Comparison of ENCODE assay signal across 1 cellular context in the genomic region with DNA sequence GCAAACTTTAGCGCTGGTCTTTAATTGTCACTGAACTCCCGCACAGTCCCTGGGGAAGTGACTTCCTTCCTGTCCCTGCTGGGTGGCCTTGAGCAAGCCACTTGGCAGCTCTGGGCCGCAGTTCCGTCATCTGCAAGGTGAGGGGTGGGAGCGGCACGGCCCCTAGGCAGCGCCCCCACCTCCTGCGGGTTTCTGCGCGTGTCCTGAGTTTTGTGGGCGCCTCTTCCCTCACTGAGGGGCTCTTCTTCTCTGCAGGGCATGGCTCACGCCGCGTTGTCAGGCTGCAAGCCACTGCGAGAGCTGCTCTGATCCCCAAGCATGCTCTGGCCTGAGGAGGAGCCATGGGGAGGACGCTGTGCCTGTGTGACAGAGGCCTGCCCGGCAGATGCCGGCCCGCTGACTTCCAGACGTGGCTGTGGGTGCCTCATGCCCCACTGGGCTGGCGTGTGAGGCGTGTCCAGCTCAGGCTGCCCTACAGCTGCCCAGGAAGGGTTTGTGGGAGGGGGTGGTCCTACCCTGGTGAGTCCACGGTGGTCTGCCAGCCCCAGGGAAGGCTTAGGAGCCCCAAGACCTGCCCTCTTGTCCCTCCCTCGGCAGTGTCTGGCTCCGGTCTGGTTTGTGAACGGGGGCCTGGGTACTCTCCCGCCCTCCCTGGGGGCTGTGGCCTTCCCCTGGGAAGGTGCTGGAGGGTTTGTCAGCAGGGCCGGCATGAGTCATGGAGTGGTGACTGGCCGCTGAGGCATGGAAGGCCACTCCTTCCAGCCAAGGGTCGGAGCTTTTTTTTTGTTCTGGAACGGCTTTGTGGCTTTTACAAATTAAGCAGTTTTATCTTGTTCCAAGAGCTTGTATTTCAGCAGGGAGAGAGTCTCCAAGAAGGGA.
TF ChIP-seq lines count a peak whose summit lies in the region.

No MANE protein-coding gene starts in this region.

TF ChIP-seq in K562, 482 proteins besides CTCF, POLR2A, EP300 and RAD21 (continues in another document):
- TF ChIP-seq XRCC4 (IDR thresholded peaks at IDR 0.05; ENCODE audit: extremely low read depth, insufficient read depth, insufficient read length), result no peak
- TF ChIP-seq NFXL1 (CRISPR knock-in tag; IDR thresholded peaks at IDR 0.05), result no peak
- TF ChIP-seq, protein P1, sequence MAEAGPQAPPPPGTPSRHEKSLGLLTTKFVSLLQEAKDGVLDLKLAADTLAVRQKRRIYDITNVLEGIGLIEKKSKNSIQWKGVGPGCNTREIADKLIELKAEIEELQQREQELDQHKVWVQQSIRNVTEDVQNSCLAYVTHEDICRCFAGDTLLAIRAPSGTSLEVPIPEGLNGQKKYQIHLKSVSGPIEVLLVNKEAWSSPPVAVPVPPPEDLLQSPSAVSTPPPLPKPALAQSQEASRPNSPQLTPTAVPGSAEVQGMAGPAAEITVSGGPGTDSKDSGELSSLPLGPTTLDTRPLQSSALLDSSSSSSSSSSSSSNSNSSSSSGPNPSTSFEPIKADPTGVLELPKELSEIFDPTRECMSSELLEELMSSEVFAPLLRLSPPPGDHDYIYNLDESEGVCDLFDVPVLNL (CRISPR knock-in tag; IDR thresholded peaks at IDR 0.05; ENCODE audit: low read depth), result 0 out of 2 replicates have a peak, but pooled peaks have one; percentile 66
- 0 out of 2 replicates have a peak, but pooled peaks have one; percentile 26 for TF ChIP-seq TOE1 (IDR thresholded peaks at IDR 0.05; ENCODE audit: borderline replicate concordance)
- TF ChIP-seq TOE1 (CRISPR knock-in tag; IDR thresholded peaks at IDR 0.05; ENCODE audit: borderline replicate concordance, low read depth), result peak; percentile 70; the same call in 1 of the 2 replicates
- TF ChIP-seq, protein P2, sequence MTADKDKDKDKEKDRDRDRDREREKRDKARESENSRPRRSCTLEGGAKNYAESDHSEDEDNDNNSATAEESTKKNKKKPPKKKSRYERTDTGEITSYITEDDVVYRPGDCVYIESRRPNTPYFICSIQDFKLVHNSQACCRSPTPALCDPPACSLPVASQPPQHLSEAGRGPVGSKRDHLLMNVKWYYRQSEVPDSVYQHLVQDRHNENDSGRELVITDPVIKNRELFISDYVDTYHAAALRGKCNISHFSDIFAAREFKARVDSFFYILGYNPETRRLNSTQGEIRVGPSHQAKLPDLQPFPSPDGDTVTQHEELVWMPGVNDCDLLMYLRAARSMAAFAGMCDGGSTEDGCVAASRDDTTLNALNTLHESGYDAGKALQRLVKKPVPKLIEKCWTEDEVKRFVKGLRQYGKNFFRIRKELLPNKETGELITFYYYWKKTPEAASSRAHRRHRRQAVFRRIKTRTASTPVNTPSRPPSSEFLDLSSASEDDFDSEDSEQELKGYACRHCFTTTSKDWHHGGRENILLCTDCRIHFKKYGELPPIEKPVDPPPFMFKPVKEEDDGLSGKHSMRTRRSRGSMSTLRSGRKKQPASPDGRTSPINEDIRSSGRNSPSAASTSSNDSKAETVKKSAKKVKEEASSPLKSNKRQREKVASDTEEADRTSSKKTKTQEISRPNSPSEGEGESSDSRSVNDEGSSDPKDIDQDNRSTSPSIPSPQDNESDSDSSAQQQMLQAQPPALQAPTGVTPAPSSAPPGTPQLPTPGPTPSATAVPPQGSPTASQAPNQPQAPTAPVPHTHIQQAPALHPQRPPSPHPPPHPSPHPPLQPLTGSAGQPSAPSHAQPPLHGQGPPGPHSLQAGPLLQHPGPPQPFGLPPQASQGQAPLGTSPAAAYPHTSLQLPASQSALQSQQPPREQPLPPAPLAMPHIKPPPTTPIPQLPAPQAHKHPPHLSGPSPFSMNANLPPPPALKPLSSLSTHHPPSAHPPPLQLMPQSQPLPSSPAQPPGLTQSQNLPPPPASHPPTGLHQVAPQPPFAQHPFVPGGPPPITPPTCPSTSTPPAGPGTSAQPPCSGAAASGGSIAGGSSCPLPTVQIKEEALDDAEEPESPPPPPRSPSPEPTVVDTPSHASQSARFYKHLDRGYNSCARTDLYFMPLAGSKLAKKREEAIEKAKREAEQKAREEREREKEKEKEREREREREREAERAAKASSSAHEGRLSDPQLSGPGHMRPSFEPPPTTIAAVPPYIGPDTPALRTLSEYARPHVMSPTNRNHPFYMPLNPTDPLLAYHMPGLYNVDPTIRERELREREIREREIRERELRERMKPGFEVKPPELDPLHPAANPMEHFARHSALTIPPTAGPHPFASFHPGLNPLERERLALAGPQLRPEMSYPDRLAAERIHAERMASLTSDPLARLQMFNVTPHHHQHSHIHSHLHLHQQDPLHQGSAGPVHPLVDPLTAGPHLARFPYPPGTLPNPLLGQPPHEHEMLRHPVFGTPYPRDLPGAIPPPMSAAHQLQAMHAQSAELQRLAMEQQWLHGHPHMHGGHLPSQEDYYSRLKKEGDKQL (CRISPR knock-in tag; IDR thresholded peaks at IDR 0.05; ENCODE audit: borderline replicate concordance), result 0 out of 2 replicates have a peak, but pooled peaks have one; percentile 49
- TF ChIP-seq ZFX (CRISPR knock-in tag; IDR thresholded peaks at IDR 0.05), result peak; percentile 80
- TF ChIP-seq TAF7 (tag; IDR thresholded peaks at IDR 0.05), result no peak
- TF ChIP-seq, protein P3, sequence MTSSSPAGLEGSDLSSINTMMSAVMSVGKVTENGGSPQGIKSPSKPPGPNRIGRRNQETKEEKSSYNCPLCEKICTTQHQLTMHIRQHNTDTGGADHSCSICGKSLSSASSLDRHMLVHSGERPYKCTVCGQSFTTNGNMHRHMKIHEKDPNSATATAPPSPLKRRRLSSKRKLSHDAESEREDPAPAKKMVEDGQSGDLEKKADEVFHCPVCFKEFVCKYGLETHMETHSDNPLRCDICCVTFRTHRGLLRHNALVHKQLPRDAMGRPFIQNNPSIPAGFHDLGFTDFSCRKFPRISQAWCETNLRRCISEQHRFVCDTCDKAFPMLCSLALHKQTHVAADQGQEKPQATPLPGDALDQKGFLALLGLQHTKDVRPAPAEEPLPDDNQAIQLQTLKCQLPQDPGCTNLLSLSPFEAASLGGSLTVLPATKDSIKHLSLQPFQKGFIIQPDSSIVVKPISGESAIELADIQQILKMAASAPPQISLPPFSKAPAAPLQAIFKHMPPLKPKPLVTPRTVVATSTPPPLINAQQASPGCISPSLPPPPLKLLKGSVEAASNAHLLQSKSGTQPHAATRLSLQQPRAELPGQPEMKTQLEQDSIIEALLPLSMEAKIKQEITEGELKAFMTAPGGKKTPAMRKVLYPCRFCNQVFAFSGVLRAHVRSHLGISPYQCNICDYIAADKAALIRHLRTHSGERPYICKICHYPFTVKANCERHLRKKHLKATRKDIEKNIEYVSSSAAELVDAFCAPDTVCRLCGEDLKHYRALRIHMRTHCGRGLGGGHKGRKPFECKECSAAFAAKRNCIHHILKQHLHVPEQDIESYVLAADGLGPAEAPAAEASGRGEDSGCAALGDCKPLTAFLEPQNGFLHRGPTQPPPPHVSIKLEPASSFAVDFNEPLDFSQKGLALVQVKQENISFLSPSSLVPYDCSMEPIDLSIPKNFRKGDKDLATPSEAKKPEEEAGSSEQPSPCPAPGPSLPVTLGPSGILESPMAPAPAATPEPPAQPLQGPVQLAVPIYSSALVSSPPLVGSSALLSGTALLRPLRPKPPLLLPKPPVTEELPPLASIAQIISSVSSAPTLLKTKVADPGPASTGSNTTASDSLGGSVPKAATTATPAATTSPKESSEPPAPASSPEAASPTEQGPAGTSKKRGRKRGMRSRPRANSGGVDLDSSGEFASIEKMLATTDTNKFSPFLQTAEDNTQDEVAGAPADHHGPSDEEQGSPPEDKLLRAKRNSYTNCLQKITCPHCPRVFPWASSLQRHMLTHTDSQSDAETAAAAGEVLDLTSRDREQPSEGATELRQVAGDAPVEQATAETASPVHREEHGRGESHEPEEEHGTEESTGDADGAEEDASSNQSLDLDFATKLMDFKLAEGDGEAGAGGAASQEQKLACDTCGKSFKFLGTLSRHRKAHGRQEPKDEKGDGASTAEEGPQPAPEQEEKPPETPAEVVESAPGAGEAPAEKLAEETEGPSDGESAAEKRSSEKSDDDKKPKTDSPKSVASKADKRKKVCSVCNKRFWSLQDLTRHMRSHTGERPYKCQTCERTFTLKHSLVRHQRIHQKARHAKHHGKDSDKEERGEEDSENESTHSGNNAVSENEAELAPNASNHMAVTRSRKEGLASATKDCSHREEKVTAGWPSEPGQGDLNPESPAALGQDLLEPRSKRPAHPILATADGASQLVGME (CRISPR knock-in tag; IDR thresholded peaks at IDR 0.05), result no peak
- TF ChIP-seq POLR2H (tag; IDR thresholded peaks at IDR 0.05; ENCODE audit: low read depth), result no peak
- TF ChIP-seq CAMTA2 (CRISPR knock-in tag; conservative IDR thresholded peaks at IDR 0.05), result no peak
- no peak for TF ChIP-seq GABPB2 (CRISPR knock-in tag; conservative IDR thresholded peaks at IDR 0.05)
- TF ChIP-seq HDAC3 (IDR thresholded peaks at IDR 0.05; ENCODE audit: borderline replicate concordance, partially characterized antibody), result no peak
- TF ChIP-seq KAT7 (CRISPR knock-in tag; IDR thresholded peaks at IDR 0.05; ENCODE audit: borderline replicate concordance), result 0 out of 2 replicates have a peak, but pooled peaks have one; percentile 78
- no peak for TF ChIP-seq MCM2 (IDR thresholded peaks at IDR 0.05; ENCODE audit: low read depth)
- TF ChIP-seq DPF2 (IDR thresholded peaks at IDR 0.05), result peak; percentile 91
- no peak for TF ChIP-seq CBFA2T2 (conservative IDR thresholded peaks at IDR 0.05)
- TF ChIP-seq, protein P4, sequence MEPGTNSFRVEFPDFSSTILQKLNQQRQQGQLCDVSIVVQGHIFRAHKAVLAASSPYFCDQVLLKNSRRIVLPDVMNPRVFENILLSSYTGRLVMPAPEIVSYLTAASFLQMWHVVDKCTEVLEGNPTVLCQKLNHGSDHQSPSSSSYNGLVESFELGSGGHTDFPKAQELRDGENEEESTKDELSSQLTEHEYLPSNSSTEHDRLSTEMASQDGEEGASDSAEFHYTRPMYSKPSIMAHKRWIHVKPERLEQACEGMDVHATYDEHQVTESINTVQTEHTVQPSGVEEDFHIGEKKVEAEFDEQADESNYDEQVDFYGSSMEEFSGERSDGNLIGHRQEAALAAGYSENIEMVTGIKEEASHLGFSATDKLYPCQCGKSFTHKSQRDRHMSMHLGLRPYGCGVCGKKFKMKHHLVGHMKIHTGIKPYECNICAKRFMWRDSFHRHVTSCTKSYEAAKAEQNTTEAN (CRISPR knock-in tag; IDR thresholded peaks at IDR 0.05), result no peak; the same call in 1 of the 2 replicates
- peak in 1 of 2 experiments; percentile 3; a peak in 1 of 4 replicates for TF ChIP-seq NONO (IDR thresholded peaks at IDR 0.05; ENCODE audit: low read depth in 2 of 2, low read length in 1 of 2)
- TF ChIP-seq, protein P5, sequence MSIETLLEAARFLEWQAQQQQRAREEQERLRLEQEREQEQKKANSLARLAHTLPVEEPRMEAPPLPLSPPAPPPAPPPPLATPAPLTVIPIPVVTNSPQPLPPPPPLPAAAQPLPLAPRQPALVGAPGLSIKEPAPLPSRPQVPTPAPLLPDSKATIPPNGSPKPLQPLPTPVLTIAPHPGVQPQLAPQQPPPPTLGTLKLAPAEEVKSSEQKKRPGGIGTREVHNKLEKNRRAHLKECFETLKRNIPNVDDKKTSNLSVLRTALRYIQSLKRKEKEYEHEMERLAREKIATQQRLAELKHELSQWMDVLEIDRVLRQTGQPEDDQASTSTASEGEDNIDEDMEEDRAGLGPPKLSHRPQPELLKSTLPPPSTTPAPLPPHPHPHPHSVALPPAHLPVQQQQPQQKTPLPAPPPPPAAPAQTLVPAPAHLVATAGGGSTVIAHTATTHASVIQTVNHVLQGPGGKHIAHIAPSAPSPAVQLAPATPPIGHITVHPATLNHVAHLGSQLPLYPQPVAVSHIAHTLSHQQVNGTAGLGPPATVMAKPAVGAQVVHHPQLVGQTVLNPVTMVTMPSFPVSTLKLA (conservative IDR thresholded peaks at IDR 0.05), result peak; percentile 53 to 73; a peak in 2 of 4 replicates
- TF ChIP-seq NEUROD1 (IDR thresholded peaks at IDR 0.05; ENCODE audit: borderline replicate concordance, low read depth, low read length, partially characterized antibody), result no peak
- TF ChIP-seq SMARCA4 (IDR thresholded peaks at IDR 0.05), result peak; percentile 87
- TF ChIP-seq SMARCE1 (IDR thresholded peaks at IDR 0.05), result peak; percentile 89
- TF ChIP-seq, protein P6, sequence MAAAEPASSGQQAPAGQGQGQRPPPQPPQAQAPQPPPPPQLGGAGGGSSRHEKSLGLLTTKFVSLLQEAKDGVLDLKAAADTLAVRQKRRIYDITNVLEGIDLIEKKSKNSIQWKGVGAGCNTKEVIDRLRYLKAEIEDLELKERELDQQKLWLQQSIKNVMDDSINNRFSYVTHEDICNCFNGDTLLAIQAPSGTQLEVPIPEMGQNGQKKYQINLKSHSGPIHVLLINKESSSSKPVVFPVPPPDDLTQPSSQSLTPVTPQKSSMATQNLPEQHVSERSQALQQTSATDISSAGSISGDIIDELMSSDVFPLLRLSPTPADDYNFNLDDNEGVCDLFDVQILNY (CRISPR knock-in tag; IDR thresholded peaks at IDR 0.05), result peak; percentile 38; the same call in 1 of the 2 replicates
- no peak for TF ChIP-seq IRF2 (CRISPR knock-in tag; IDR thresholded peaks at IDR 0.05)
- TF ChIP-seq RBFOX2 (IDR thresholded peaks at IDR 0.05; ENCODE audit: low read depth, low read length), result peak; percentile 68
- TF ChIP-seq, protein P7, sequence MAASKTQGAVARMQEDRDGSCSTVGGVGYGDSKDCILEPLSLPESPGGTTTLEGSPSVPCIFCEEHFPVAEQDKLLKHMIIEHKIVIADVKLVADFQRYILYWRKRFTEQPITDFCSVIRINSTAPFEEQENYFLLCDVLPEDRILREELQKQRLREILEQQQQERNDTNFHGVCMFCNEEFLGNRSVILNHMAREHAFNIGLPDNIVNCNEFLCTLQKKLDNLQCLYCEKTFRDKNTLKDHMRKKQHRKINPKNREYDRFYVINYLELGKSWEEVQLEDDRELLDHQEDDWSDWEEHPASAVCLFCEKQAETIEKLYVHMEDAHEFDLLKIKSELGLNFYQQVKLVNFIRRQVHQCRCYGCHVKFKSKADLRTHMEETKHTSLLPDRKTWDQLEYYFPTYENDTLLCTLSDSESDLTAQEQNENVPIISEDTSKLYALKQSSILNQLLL (CRISPR knock-in tag; IDR thresholded peaks at IDR 0.05; ENCODE audit: borderline replicate concordance), result no peak
- TF ChIP-seq BRCA1 (IDR thresholded peaks at IDR 0.05), result no peak
- TF ChIP-seq BRCA1 (CRISPR knock-in tag; IDR thresholded peaks at IDR 0.05), result no peak
- TF ChIP-seq MECOM (CRISPR knock-in tag; IDR thresholded peaks at IDR 0.05), result no peak
- TF ChIP-seq, protein P8, sequence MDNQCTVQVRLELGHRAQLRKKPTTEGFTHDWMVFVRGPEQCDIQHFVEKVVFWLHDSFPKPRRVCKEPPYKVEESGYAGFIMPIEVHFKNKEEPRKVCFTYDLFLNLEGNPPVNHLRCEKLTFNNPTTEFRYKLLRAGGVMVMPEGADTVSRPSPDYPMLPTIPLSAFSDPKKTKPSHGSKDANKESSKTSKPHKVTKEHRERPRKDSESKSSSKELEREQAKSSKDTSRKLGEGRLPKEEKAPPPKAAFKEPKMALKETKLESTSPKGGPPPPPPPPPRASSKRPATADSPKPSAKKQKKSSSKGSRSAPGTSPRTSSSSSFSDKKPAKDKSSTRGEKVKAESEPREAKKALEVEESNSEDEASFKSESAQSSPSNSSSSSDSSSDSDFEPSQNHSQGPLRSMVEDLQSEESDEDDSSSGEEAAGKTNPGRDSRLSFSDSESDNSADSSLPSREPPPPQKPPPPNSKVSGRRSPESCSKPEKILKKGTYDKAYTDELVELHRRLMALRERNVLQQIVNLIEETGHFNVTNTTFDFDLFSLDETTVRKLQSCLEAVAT (IDR thresholded peaks at IDR 0.05), result 0 out of 4 replicates have a peak, but pooled peaks of 1 of the 2 experiments have one; percentile 22
